23 cellular contexts compared by ENCODE assay signal in genomic region chr4:119661231-119661630, GRCh38.
"Had no signal": no experiment of that assay in that cellular context is flagged by ENCODE, and none has a peak within 500 bp of the region (broad histone marks: within the 10 kb centered on the region; RNA-seq: fewer than 3 reads in every experiment).

No MANE protein-coding gene starts in this region.

- H3K4me1 ChIP-seq: gastrocnemius medialis, prostate gland had no signal

- DNase-seq: dorsolateral prefrontal cortex; effector CD4-positive, alpha-beta T cell; foreskin fibroblast; gastrocnemius medialis; head of caudate nucleus; naive B cell; right cardiac atrium; stimulated activated CD4-positive, alpha-beta T cell treated with anti-CD3 and anti-CD28 coated beads, Interleukin-15, amount 100 ng/mL, for 24 hours; stimulated activated CD4-positive, alpha-beta T cell treated with anti-CD3 and anti-CD28 coated beads, Interleukin-2, amount 100 ng/mL, for 48 hours; stimulated activated naive B cell treated with anti-CD40 and anti-IgM and Interleukin-4, amounts not matched to agents 10 μg/mL and 1 μg/mL and 100 μg/mL, for 72 hours; transverse colon had no signal

- H3K4me2 ChIP-seq: neural progenitor cell had no signal

- H3K9me3 ChIP-seq: gastrocnemius medialis, prostate gland, thoracic aorta, transverse colon, vagina had no signal

- H3K27me3 ChIP-seq: dorsolateral prefrontal cortex, gastrocnemius medialis, neural progenitor cell, transverse colon, vagina had no signal

- H3K4me1 Mint-ChIP-seq: naive B cell; neural progenitor cell; stimulated activated naive B cell treated with anti-CD40 and anti-IgM and Interleukin-4, amounts not matched to agents 10 μg/mL and 1 μg/mL and 100 μg/mL, for 72 hours had no signal

- FAIRE-seq: colon, keratinocyte had no signal

- H3K27me3 Mint-ChIP-seq: natural killer cell treated with Interleukin-12 subunit alpha and Interleukin-12 subunit beta and Interleukin-15 and Interleukin-18, amount 100 ng/mL, for 72 hours had no signal

- H2AFZ ChIP-seq: neural progenitor cell had no signal

- H3K4me3 Mint-ChIP-seq: memory B cell; naive B cell; natural killer cell treated with Interleukin-12 subunit alpha and Interleukin-12 subunit beta and Interleukin-15 and Interleukin-18, amount 100 ng/mL, for 72 hours; neural progenitor cell; stimulated activated naive B cell treated with anti-CD40 and anti-IgM and Interleukin-4, amounts not matched to agents 10 μg/mL and 1 μg/mL and 100 μg/mL, for 72 hours; stimulated activated naive CD8-positive, alpha-beta T cell treated with anti-CD3 and anti-CD28 coated beads, Interleukin-15, Interleukin-2, amounts not matched to agents 100 ng/mL and 50 ng/mL, for 24 hours had no signal

- H3K27ac Mint-ChIP-seq: memory B cell; naive B cell; natural killer cell treated with Interleukin-12 subunit alpha and Interleukin-12 subunit beta and Interleukin-15 and Interleukin-18, amount 100 ng/mL, for 72 hours; neural progenitor cell; stimulated activated naive B cell treated with anti-CD40 and anti-IgM and Interleukin-4, amounts not matched to agents 10 μg/mL and 1 μg/mL and 100 μg/mL, for 72 hours; stimulated activated naive CD8-positive, alpha-beta T cell treated with anti-CD3 and anti-CD28 coated beads, Interleukin-15, Interleukin-2, amounts not matched to agents 100 ng/mL and 50 ng/mL, for 24 hours had no signal

- H3K27ac ChIP-seq: dorsolateral prefrontal cortex, gastrocnemius medialis, neural progenitor cell, prostate gland, skin epidermis, thoracic aorta, transverse colon, vagina had no signal

- H3K9ac ChIP-seq: neural progenitor cell had no signal

- H3K9me3 Mint-ChIP-seq: memory B cell; naive B cell; natural killer cell treated with Interleukin-12 subunit alpha and Interleukin-12 subunit beta and Interleukin-15 and Interleukin-18, amount 100 ng/mL, for 72 hours; neural progenitor cell; stimulated activated naive CD8-positive, alpha-beta T cell treated with anti-CD3 and anti-CD28 coated beads, Interleukin-15, Interleukin-2, amounts not matched to agents 100 ng/mL and 50 ng/mL, for 24 hours had no signal

- ATAC-seq: gastrocnemius medialis; left lobe of liver; natural killer cell treated with Interleukin-12 subunit alpha and Interleukin-12 subunit beta and Interleukin-15 and Interleukin-18, amount 100 ng/mL, for 72 hours; right cardiac atrium; stimulated activated naive B cell treated with anti-CD40 and anti-IgM and Interleukin-4, amounts not matched to agents 10 μg/mL and 1 μg/mL and 100 μg/mL, for 72 hours had no signal

- H3K36me3 Mint-ChIP-seq: memory B cell; naive B cell; natural killer cell treated with Interleukin-12 subunit alpha and Interleukin-12 subunit beta and Interleukin-15 and Interleukin-18, amount 100 ng/mL, for 72 hours; neural progenitor cell; stimulated activated naive B cell treated with anti-CD40 and anti-IgM and Interleukin-4, amounts not matched to agents 10 μg/mL and 1 μg/mL and 100 μg/mL, for 72 hours had no signal

- H3K36me3 ChIP-seq: gastrocnemius medialis, neural progenitor cell, prostate gland, thoracic aorta, transverse colon, vagina had no signal

- H3K4me3 ChIP-seq: dorsolateral prefrontal cortex, gastrocnemius medialis, lung, neural progenitor cell, prostate gland, skin epidermis, thoracic aorta, transverse colon, vagina had no signal
